13 cellular contexts compared by ENCODE assay signal in genomic region chr17:48176456-48176855, GRCh38.
"Had no signal": no experiment of that assay in that cellular context is flagged by ENCODE, and none has a peak within 500 bp of the region (broad histone marks: within the 10 kb centered on the region; RNA-seq: fewer than 3 reads in every experiment).

No MANE protein-coding gene starts in this region.

- ATAC-seq: activated CD4-positive, CD25-positive, alpha-beta regulatory T cell treated with anti-CD3 and anti-CD28 coated beads, Interleukin-2, amount 50 U/mL, for 24 hours; gastrocnemius medialis; stimulated activated naive CD8-positive, alpha-beta T cell treated with anti-CD3 and anti-CD28 coated beads, Interleukin-15, Interleukin-2, amounts not matched to agents 100 U/mL and 50 U/mL, for 24 hours had no signal

- DNase-seq: activated CD4-positive, alpha-beta T cell treated with anti-CD3 and anti-CD28 coated beads, Interleukin-2, amount 50 U/mL, for 4 hours; activated naive CD4-positive, alpha-beta T cell; activated T-cell treated with anti-CD3 and anti-CD28 coated beads for 4 hours; dermis blood vessel endothelial cell; gastrocnemius medialis; heart left ventricle; posterior cingulate gyrus; retina; stimulated activated CD4-positive, alpha-beta T cell treated with anti-CD3 and anti-CD28 coated beads, Interleukin-15, amount 100 ng/mL, for 24 hours; stimulated activated CD4-positive, alpha-beta T cell treated with anti-CD3 and anti-CD28 coated beads, Interleukin-4, amount 100 ng/mL, for 24 hours; stimulated activated naive CD8-positive, alpha-beta T cell treated with anti-CD3 and anti-CD28 coated beads, Interleukin-15, Interleukin-2, amounts not matched to agents 100 U/mL and 50 U/mL, for 24 hours; transverse colon had no signal

- H3K4me3 ChIP-seq: gastrocnemius medialis, heart left ventricle, transverse colon had no signal
